Comparison of ENCODE assay signal across 13 cellular contexts in genomic region chr18:80194874-80195570, GRCh38. TPM values are rescaled to one million over a fixed set of nuclear protein-coding genes. Genes with fewer than 3 reads are reported as not detected.
DNase-seq lines count a peak whose midpoint lies in the region; ATAC-seq lines count a peak whose summit lies in the region.
"Had no signal": no experiment of that assay in that cellular context is flagged by ENCODE, and none has a peak within 500 bp of the region (broad histone marks: within the 10 kb centered on the region; RNA-seq: fewer than 3 reads in every experiment).

No MANE protein-coding gene starts in this region.

- no peak overlapping the region for H3K4me3 Mint-ChIP-seq in activated CD8-positive, alpha-beta T cell treated with anti-CD3 and anti-CD28 coated beads, Interleukin-2, amount 10 ng/mL, durations not matched to agents 7 days and 5 days

- no peak overlapping the region for H3K9ac ChIP-seq in BLaER1

- no peaks in the 10 kb centered on the region for H4K20me1 ChIP-seq in BLaER1

- peak; percentile 16 for DNase-seq in activated CD8-positive, alpha-beta T cell treated with anti-CD3 and anti-CD28 coated beads, Interleukin-2, amount 10 ng/mL, durations not matched to agents 7 days and 5 days
- no peak for DNase-seq in COR-L47 (lab: John Stamatoyannopoulos, UW)
- no peak for DNase-seq in NCI-H1417 (lab: John Stamatoyannopoulos, UW)
- no peak for DNase-seq in NCI-H146 (lab: John Stamatoyannopoulos, UW)
- DNase-seq: EL; NCI-H1092; stimulated activated CD4-positive, alpha-beta T cell treated with anti-CD3 and anti-CD28 coated beads, Interleukin-4, amount 100 ng/mL, for 24 hours had no signal

- H3K27me3 Mint-ChIP-seq in activated CD8-positive, alpha-beta T cell treated with anti-CD3 and anti-CD28 coated beads, Interleukin-2, amount 10 ng/mL, durations not matched to agents 7 days and 5 days (ENCODE audit: low read depth), result peaks cover 16% of the 10 kb centered on the region

- no peaks in the 10 kb centered on the region for H3K4me1 Mint-ChIP-seq in activated CD8-positive, alpha-beta T cell treated with anti-CD3 and anti-CD28 coated beads, Interleukin-2, amount 10 ng/mL, durations not matched to agents 7 days and 5 days (ENCODE audit: low read depth)

- no peak overlapping the region for H3K4me3 ChIP-seq in BLaER1
- H3K4me3 ChIP-seq: prostate gland had no signal

- H3K36me3 Mint-ChIP-seq in activated CD8-positive, alpha-beta T cell treated with anti-CD3 and anti-CD28 coated beads, Interleukin-2, amount 10 ng/mL, durations not matched to agents 7 days and 5 days (ENCODE audit: low read depth), result no peaks in the 10 kb centered on the region

- H3K27ac ChIP-seq in BLaER1, result no peak overlapping the region
- H3K27ac ChIP-seq: prostate gland had no signal

- no peaks in the 10 kb centered on the region for H3K27me3 ChIP-seq in BLaER1

- H3K4me2 ChIP-seq in BLaER1, result peak overlapping the region; percentile 35

- H3K27ac Mint-ChIP-seq in activated CD8-positive, alpha-beta T cell treated with anti-CD3 and anti-CD28 coated beads, Interleukin-2, amount 10 ng/mL, durations not matched to agents 7 days and 5 days, result no peak overlapping the region

- ATAC-seq in GM18870 (IDR thresholded peaks at IDR 0.05; ENCODE audit: unreplicated experiment) (peak; percentile 51), HG02623 (IDR thresholded peaks at IDR 0.05; ENCODE audit: unreplicated experiment) (peak; percentile 47), GM18868 (IDR thresholded peaks at IDR 0.05; ENCODE audit: unreplicated experiment) (no peak)
- no peak for ATAC-seq in activated CD8-positive, alpha-beta T cell treated with anti-CD3 and anti-CD28 coated beads, Interleukin-2, amount 10 ng/mL, durations not matched to agents 7 days and 5 days
- ATAC-seq: Right ventricle myocardium inferior had no signal

- 0 out of 2 replicates have a peak, but pooled peaks cover 6% of the 10 kb centered on the region for H3K36me3 ChIP-seq in BLaER1
- H3K36me3 ChIP-seq: prostate gland had no signal

- CTCF ChIA-PET in activated CD8-positive, alpha-beta T cell treated with anti-CD3 and anti-CD28 coated beads, Interleukin-2, amount 10 ng/mL, durations not matched to agents 7 days and 5 days (lab: Charles Lee), result no interaction called here

- H3K9me3 ChIP-seq in BLaER1, result no peaks in the 10 kb centered on the region
- H3K9me3 ChIP-seq: prostate gland had no signal

- H3K4me1 ChIP-seq in BLaER1, result peaks cover 20% of the 10 kb centered on the region
- H3K4me1 ChIP-seq: prostate gland had no signal

- POLR2A ChIA-PET in activated CD8-positive, alpha-beta T cell treated with anti-CD3 and anti-CD28 coated beads, Interleukin-2, amount 10 ng/mL, durations not matched to agents 7 days and 5 days (lab: Charles Lee), result no interaction called here

- H3K9me3 Mint-ChIP-seq in activated CD8-positive, alpha-beta T cell treated with anti-CD3 and anti-CD28 coated beads, Interleukin-2, amount 10 ng/mL, durations not matched to agents 7 days and 5 days (ENCODE audit: insufficient read depth), result no peaks in the 10 kb centered on the region

RNA-seq across cellular contexts. Expression of gene PARD6G, which starts 52.3 kb away (rescaled TPM):
- under 1 TPM in 1 of 2 experiments, not detected in 1; 0.18 TPM for total RNA-seq in activated CD8-positive, alpha-beta T cell treated with anti-CD3 and anti-CD28 coated beads, Interleukin-2, amount 10 ng/mL, durations not matched to agents 7 days and 5 days

Comparison
In these comparisons a context has a peak if more than half of its experiments do, and no peak if none do; other contexts are left out.
1. ATAC-seq: peak in GM18870 (single experiment) and HG02623 (single experiment); none in activated CD8-positive, alpha-beta T cell treated with anti-CD3 and anti-CD28 coated beads, Interleukin-2, amount 10 ng/mL, durations not matched to agents 7 days and 5 days (single experiment) and GM18868 (single experiment).